1 cellular context compared by ENCODE assay signal in genomic region chr4:158211288-158211687, GRCh38.
TF ChIP-seq lines count a peak whose summit lies in the region.

No MANE protein-coding gene starts in this region.

TF ChIP-seq in HepG2, 621 proteins besides CTCF, POLR2A, EP300 and RAD21 (continued from another document):
- TF ChIP-seq, protein P1, sequence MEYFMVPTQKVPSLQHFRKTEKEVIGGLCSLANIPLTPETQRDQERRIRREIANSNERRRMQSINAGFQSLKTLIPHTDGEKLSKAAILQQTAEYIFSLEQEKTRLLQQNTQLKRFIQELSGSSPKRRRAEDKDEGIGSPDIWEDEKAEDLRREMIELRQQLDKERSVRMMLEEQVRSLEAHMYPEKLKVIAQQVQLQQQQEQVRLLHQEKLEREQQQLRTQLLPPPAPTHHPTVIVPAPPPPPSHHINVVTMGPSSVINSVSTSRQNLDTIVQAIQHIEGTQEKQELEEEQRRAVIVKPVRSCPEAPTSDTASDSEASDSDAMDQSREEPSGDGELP (IDR thresholded peaks at IDR 0.05; ENCODE audit: borderline replicate concordance, low read depth), result 0 out of 2 replicates have a peak, but pooled peaks have one; percentile 14
